ENCODE assay signal across 8 cellular contexts in genomic region chr12:82687020-82687951, GRCh38. TPM values are rescaled to one million over a fixed set of nuclear protein-coding genes. Genes with fewer than 3 reads are reported as not detected.
DNase-seq lines count a peak whose midpoint lies in the region; TF ChIP-seq lines count a peak whose summit lies in the region.

No MANE protein-coding gene starts in this region.

- no peaks in the 10 kb centered on the region for H3K79me2 ChIP-seq in H9 (ENCODE audit: insufficient read depth, low read length)

- peak overlapping the region; percentile 60 for H3K9ac ChIP-seq in H9 (ENCODE audit: extremely low read depth, insufficient read length, low read length)
- peak overlapping the region; percentile 60 for H3K9ac ChIP-seq in iPS-15b (ENCODE audit: low read depth, low read length)
- peak overlapping the region; percentile 60 to 86 (median 85) for H3K9ac ChIP-seq in skeletal muscle tissue (ENCODE audit: low read depth in 1 of 3, low read length in 3 of 3)

- H3K23ac ChIP-seq in H9 (ENCODE audit: insufficient read length, low read depth, low read length) = no peak overlapping the region

- no peak overlapping the region for H2AK5ac ChIP-seq in H9 (ENCODE audit: insufficient read length, low read length)

- H3K4me3 ChIP-seq in MG63 = peak overlapping the region; percentile 87
- peak overlapping the region; percentile 75 to 87 for H3K4me3 ChIP-seq in ascending aorta
- H3K4me3 ChIP-seq in iPS-15b (ENCODE audit: low read depth, low read length) = peak overlapping the region; percentile 86
- H3K4me3 ChIP-seq in skeletal muscle tissue (ENCODE audit: low read length in 3 of 3) = peak overlapping the region; percentile 86 to 94 (median 92)

- H3K14ac ChIP-seq in H9 (ENCODE audit: insufficient read depth, low read length) = peak overlapping the region; percentile 87; the same call in 1 of the 2 replicates

- H3K4me1 ChIP-seq in H9 (ENCODE audit: insufficient read depth, low read length) (no peaks in the 10 kb centered on the region), ascending aorta (no peaks in the 10 kb centered on the region), iPS-15b (ENCODE audit: control insufficient read depth, insufficient read depth, low read length) (peaks cover 4% of the 10 kb centered on the region), skeletal muscle tissue (ENCODE audit: control insufficient read depth in 3 of 3, insufficient read depth in 3 of 3, low read length in 3 of 3) (peaks cover 11 to 16% (median 14%) of the 10 kb centered on the region in 3 donors)

- H4K20me1 ChIP-seq in H9 (ENCODE audit: control insufficient read depth, insufficient read depth, insufficient read length) = no peaks in the 10 kb centered on the region

- H3K27ac ChIP-seq in H9 (ENCODE audit: insufficient read length, low read depth, low read length) (no peak overlapping the region), ascending aorta (peak overlapping the region; percentile 80 to 92), skeletal muscle tissue (ENCODE audit: low read depth, low read length) (peak overlapping the region; percentile 84)

- peaks cover 20 to 22% of the 10 kb centered on the region in 2 experiments for H3K4me1 Mint-ChIP-seq in H9

- H4K8ac ChIP-seq in H9 (replicated peaks; ENCODE audit: insufficient read length, low read depth, low read length) = no peak overlapping the region

- H3K9me3 Mint-ChIP-seq in H9 = no peaks in the 10 kb centered on the region

- H2BK5ac ChIP-seq in H9 (ENCODE audit: insufficient read length, low read length) = no peak overlapping the region

- no peak overlapping the region for H2BK120ac ChIP-seq in H9 (ENCODE audit: low read depth, low read length, poor library complexity, severe bottlenecking)

- no peak overlapping the region for H2BK12ac ChIP-seq in H9 (ENCODE audit: insufficient read length, low read depth, low read length)

- TF ChIP-seq CTCF in GM10266 (IDR thresholded peaks at IDR 0.05; ENCODE audit: control insufficient read depth, insufficient read depth, low read depth, missing control alignments) = peak; percentile 8
- no peak for TF ChIP-seq CTCF in H9 (conservative IDR thresholded peaks at IDR 0.05)
- no peak for TF ChIP-seq CTCF in ascending aorta (IDR thresholded peaks at IDR 0.05)

- peaks cover 15% of the 10 kb centered on the region for H3K27me3 Mint-ChIP-seq in H9 (ENCODE audit: low read depth)

- H3K4me3 Mint-ChIP-seq in H9 = peak overlapping the region; percentile 87 to 90

- H3K4ac ChIP-seq in H9 (ENCODE audit: low read depth, low read length) = no peak overlapping the region

- no peak overlapping the region for H4K91ac ChIP-seq in H9 (ENCODE audit: insufficient read length, low read depth, low read length)

- WGBS in H9 (ENCODE audit: extremely low coverage, insufficient read length, low lambda C conversion rate) = no CpG with 5 or more reads among the region's 74 CpGs

- no peaks in the 10 kb centered on the region for H3K27me3 ChIP-seq in H9 (ENCODE audit: insufficient read depth, low read length)
- H3K27me3 ChIP-seq in MG63 = no peaks in the 10 kb centered on the region; the same call in none of the 2 replicates
- no peaks in the 10 kb centered on the region for H3K27me3 ChIP-seq in ascending aorta
- H3K27me3 ChIP-seq in iPS-15b (ENCODE audit: control insufficient read depth, insufficient read depth, low read length) = peaks cover 13% of the 10 kb centered on the region
- peaks cover 0 to 5% (median under 1%) of the 10 kb centered on the region in 3 donors for H3K27me3 ChIP-seq in skeletal muscle tissue (ENCODE audit: control insufficient read depth in 3 of 3, insufficient read depth in 3 of 3, low read length in 3 of 3)

- H3K9me3 ChIP-seq in H9 (ENCODE audit: control insufficient read depth, low read depth, low read length) = no peaks in the 10 kb centered on the region
- H3K9me3 ChIP-seq in MG63 = no peaks in the 10 kb centered on the region
- H3K9me3 ChIP-seq in ascending aorta = no peaks in the 10 kb centered on the region
- H3K9me3 ChIP-seq in iPS-15b (ENCODE audit: control insufficient read depth, insufficient read depth, low read length) = no peaks in the 10 kb centered on the region
- no peaks in the 10 kb centered on the region for H3K9me3 ChIP-seq in skeletal muscle tissue (ENCODE audit: control insufficient read depth in 3 of 3, low read length in 3 of 3)

- H3T11ph ChIP-seq in H9 (ENCODE audit: low read length) = no peak overlapping the region

- intact Hi-C loops in ascending aorta (cut with DNase I) = loop anchor here (2.0 kb wide), 1 partner anchor 328 kb away; the partner anchor contains the start of genes CCDC59 and METTL25

- H3K56ac ChIP-seq in H9 (ENCODE audit: insufficient read length, low read depth, low read length) = no peak overlapping the region

- H3K36me3 Mint-ChIP-seq in H9 (ENCODE audit: insufficient read depth in 1 of 3, low read depth in 3 of 3) = peaks cover 0 to 4% (median 0%) of the 10 kb centered on the region in 3 experiments; a peak in 1 of 7 replicates

- peaks cover 16% of the 10 kb centered on the region for H3K23me2 ChIP-seq in H9 (ENCODE audit: insufficient read length, low read depth, low read length, poor library complexity, severe bottlenecking)

- H3K79me1 ChIP-seq in H9 (ENCODE audit: insufficient read depth, low read depth, low read length, poor library complexity, severe bottlenecking) = no peaks in the 10 kb centered on the region

- no peak overlapping the region for H4K5ac ChIP-seq in H9 (ENCODE audit: insufficient read length, low read depth, low read length)

- H3K36me3 ChIP-seq in MG63 = no peaks in the 10 kb centered on the region
- no peaks in the 10 kb centered on the region for H3K36me3 ChIP-seq in ascending aorta
- no peaks in the 10 kb centered on the region for H3K36me3 ChIP-seq in iPS-15b (ENCODE audit: control insufficient read depth, insufficient read depth, low read length)
- no peaks in the 10 kb centered on the region for H3K36me3 ChIP-seq in skeletal muscle tissue (ENCODE audit: control insufficient read depth in 3 of 3, insufficient read depth in 3 of 3, low read length in 3 of 3)

- peak overlapping the region; percentile 82 for H3K18ac ChIP-seq in H9 (ENCODE audit: insufficient read length, low read depth, low read length)

- H2BK20ac ChIP-seq in H9 (ENCODE audit: low read depth, low read length, poor library complexity, severe bottlenecking) = no peak overlapping the region

- H2AFZ ChIP-seq in H9 (ENCODE audit: low read length) = no peak overlapping the region

- H3K4me2 ChIP-seq in H9 (ENCODE audit: insufficient read depth, insufficient read length, low read length) = peak overlapping the region; percentile 95

- H3K27ac Mint-ChIP-seq in H9 = peak overlapping the region in 2 of 3 experiments; percentile 73 to 95; a peak in 2 of 7 replicates

- no peak overlapping the region for H2BK15ac ChIP-seq in H9 (ENCODE audit: low read depth, low read length)

- DNase-seq in GM10266 (ENCODE audit: extremely low spot score) = peak; percentile 29
- peak; percentile 80 for DNase-seq in H9
- DNase-seq in MG63 = peak; percentile 40
- DNase-seq in T-helper 1 cell = peak; percentile 23 to 65 (median 53)
- no peak for DNase-seq in ascending aorta (ENCODE audit: low spot score in 2 of 2)
- no peak for DNase-seq in COLO829 (ENCODE audit: low spot score)

RNA-seq across cellular contexts. Expression of gene TMTC2, which starts 0.6 kb away (rescaled TPM):
- 2.8 and 3.1 TPM in 2 replicates for total RNA-seq in H9 (2021)
- total RNA-seq in MG63 (2014; rRNA removed; shearing (Covaris generic); ENCODE audit: low replicate concordance) = 1.8 and 2.2 TPM in 2 replicates
- total RNA-seq in ascending aorta = 6.8 TPM
- total RNA-seq in skeletal muscle tissue = 15.7 TPM

Comparison
In these comparisons a context has a peak if more than half of its experiments do, and no peak if none do; other contexts are left out.
1. DNase-seq: peak in GM10266 (single experiment), H9 (single experiment), MG63 (single experiment) and T-helper 1 cell (5 of 5); none in ascending aorta (0 of 2) and COLO829 (single experiment).
2. Peak in every context shown above with its lines, with median percentiles within 50 percentile points of each other: H3K9ac ChIP-seq and H3K4me3 ChIP-seq.